Comparison of ENCODE assay signal across 8 cellular contexts in genomic region chr14:24146978-24147760, GRCh38. TPM values are rescaled to one million over a fixed set of nuclear protein-coding genes. Genes with fewer than 3 reads are reported as not detected.
DNase-seq lines count a peak whose midpoint lies in the region; ATAC-seq and TF ChIP-seq lines count a peak whose summit lies in the region.

Gene RNF31, plus strand, starts transcription at chr14:24147498. Its CDS starts 201 bp downstream, at chr14:24147699.

- no peaks in the 10 kb centered on the region for H3K27me3 ChIP-seq in thymus (ENCODE audit: control insufficient read depth, insufficient read depth)

- peak within 1 kb of the TSS; percentile 99 for H3K4me3 Mint-ChIP-seq in osteocyte (ENCODE audit: unreplicated experiment)

- H3K9me3 Mint-ChIP-seq in activated naive CD4-positive, alpha-beta T cell treated with anti-CD3 and anti-CD28 coated beads, Interleukin-2, amount 50 U/mL, for 72 hours: no peaks in the 10 kb centered on the region
- no peaks in the 10 kb centered on the region for H3K9me3 Mint-ChIP-seq in osteocyte (ENCODE audit: unreplicated experiment)

- peak within 1 kb of the TSS; percentile 96 to 99 for H3K27ac Mint-ChIP-seq in activated naive CD4-positive, alpha-beta T cell treated with anti-CD3 and anti-CD28 coated beads, Interleukin-2, amount 50 U/mL, for 72 hours
- H3K27ac Mint-ChIP-seq in osteocyte (ENCODE audit: unreplicated experiment): peak within 1 kb of the TSS; percentile 99

- H3K4me1 Mint-ChIP-seq in osteocyte (ENCODE audit: unreplicated experiment): peaks cover 27% of the 10 kb centered on the region

- peak within 1 kb of the TSS; percentile 96 for H3K4me3 ChIP-seq in GM08714 (ENCODE audit: low read length)
- H3K4me3 ChIP-seq in thymus (ENCODE audit: low read length): peak within 1 kb of the TSS; percentile 78

- H3K9me3 ChIP-seq in thymus (ENCODE audit: control insufficient read depth): no peaks in the 10 kb centered on the region

- H3K4me1 ChIP-seq in thymus (ENCODE audit: control insufficient read depth, insufficient read depth, low read length): peaks cover 23% of the 10 kb centered on the region

- TF ChIP-seq CTCF in osteocyte (IDR thresholded peaks at IDR 0.05): no peak

- peaks cover 42% of the 10 kb centered on the region for H3K36me3 ChIP-seq in thymus (ENCODE audit: control insufficient read depth, insufficient read depth)

- no peaks in the 10 kb centered on the region for H3K27me3 Mint-ChIP-seq in osteocyte (ENCODE audit: unreplicated experiment)

- peaks cover 54 to 67% of the 10 kb centered on the region in 2 donors for H3K36me3 Mint-ChIP-seq in activated naive CD4-positive, alpha-beta T cell treated with anti-CD3 and anti-CD28 coated beads, Interleukin-2, amount 50 U/mL, for 72 hours
- peaks cover 21% of the 10 kb centered on the region for H3K36me3 Mint-ChIP-seq in osteocyte (ENCODE audit: unreplicated experiment)

- peak; percentile 100 for DNase-seq in NCI-H1092 treated with DMSO at 0.1 percent for 48 hours (lab: John Stamatoyannopoulos, UW)
- peak; percentile 92 for DNase-seq in SKM-1 (lab: John Stamatoyannopoulos, UW; ENCODE audit: unreplicated experiment)
- peak; percentile 97 for DNase-seq in activated naive CD4-positive, alpha-beta T cell treated with anti-CD3 and anti-CD28 coated beads, Interleukin-2, amount 50 U/mL, for 72 hours (ENCODE audit: low spot score in 2 of 2)
- DNase-seq in glomerular visceral epithelial cell (ENCODE audit: extremely low spot score): peak; percentile 98
- peak; percentile 98 for DNase-seq in osteocyte (ENCODE audit: extremely low spot score, unreplicated experiment)

- WGBS in thymus: under 1% methylated on average over 57 of the region's 57 CpGs

- peak within 1 kb of the TSS; percentile 95 for H3K27ac ChIP-seq in thymus (ENCODE audit: low read depth)

- ATAC-seq in HG02610 (IDR thresholded peaks at IDR 0.05; ENCODE audit: unreplicated experiment): peak; percentile 88
- ATAC-seq in activated naive CD4-positive, alpha-beta T cell treated with anti-CD3 and anti-CD28 coated beads, Interleukin-2, amount 50 U/mL, for 72 hours: peak; percentile 87 to 89

RNA-seq across cellular contexts. Expression of gene RNF31, which starts in this region (rescaled TPM):
- 10 to 100 TPM; 81.5 to 90.7 TPM for total RNA-seq in activated naive CD4-positive, alpha-beta T cell treated with anti-CD3 and anti-CD28 coated beads, Interleukin-2, amount 50 U/mL, for 72 hours
- 65.9 and 66.5 TPM in 2 replicates for total RNA-seq in osteocyte
- polyA plus RNA-seq in thymus: 105 TPM

Comparison
In these comparisons a context has a peak if more than half of its experiments do, and no peak if none do; other contexts are left out.
1. Peak in every context shown above with its lines: DNase-seq, ATAC-seq, H3K4me3 ChIP-seq and H3K27ac ChIP-seq.